Comparison of ENCODE assay signal across 1 cellular context in the genomic region with DNA sequence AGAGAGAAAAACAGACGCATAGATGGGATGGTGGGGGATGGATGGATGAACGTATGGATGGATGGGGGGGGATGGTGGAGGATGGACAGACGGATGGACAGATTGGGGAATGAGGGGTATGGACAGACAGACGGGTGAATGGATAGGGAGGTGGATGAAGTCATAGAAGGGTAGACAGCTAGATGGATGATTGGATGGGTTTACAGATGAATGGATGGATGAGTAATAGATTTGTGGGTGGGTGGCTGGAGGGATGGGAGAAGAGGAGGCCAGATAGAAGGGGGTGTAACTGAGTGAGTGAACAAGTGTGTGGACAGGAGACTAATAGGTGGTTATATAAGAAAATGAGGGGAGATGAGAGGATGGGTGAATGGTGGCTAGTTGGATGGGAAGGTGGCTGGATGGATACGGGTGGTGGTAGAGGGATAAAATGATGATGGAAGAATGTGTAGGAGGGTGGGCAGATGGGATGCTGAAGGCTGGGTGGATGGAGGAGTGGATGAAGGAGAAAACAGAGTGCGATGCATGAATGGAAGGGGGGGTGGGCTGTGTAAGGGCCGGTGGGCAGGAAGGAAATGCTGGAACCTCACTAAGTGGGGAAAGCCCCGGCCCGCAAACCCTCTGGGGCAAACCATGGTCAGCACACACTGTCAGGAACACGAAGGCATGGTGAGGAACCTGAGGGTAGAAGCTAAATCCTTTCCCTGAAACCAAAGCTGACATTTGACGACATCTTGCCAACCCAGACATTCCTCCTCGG.
TF ChIP-seq lines count a peak whose summit lies in the region.

No MANE protein-coding gene starts in this region.

TF ChIP-seq in K562, 482 proteins besides CTCF, POLR2A, EP300 and RAD21 (continued from another document):
- TF ChIP-seq NCOR1 (IDR thresholded peaks at IDR 0.05) (no peak), CCAR2 (IDR thresholded peaks at IDR 0.05; ENCODE audit: low read depth, low read length) (no peak), ZNF311 (CRISPR knock-in tag; IDR thresholded peaks at IDR 0.05) (no peak)
